27 cellular contexts compared by ENCODE assay signal in genomic region chr17:12358477-12358876, GRCh38.
DNase-seq lines count a peak whose midpoint lies in the region; ATAC-seq, FAIRE-seq and TF ChIP-seq lines count a peak whose summit lies in the region.
"Had no signal": no experiment of that assay in that cellular context is flagged by ENCODE, and none has a peak within 500 bp of the region (broad histone marks: within the 10 kb centered on the region; RNA-seq: fewer than 3 reads in every experiment).

No MANE protein-coding gene starts in this region.

- peaks cover 18% of the 10 kb centered on the region for H3K4me1 ChIP-seq in SJSA1 (replicated peaks)
- no peaks in the 10 kb centered on the region for H3K4me1 ChIP-seq in kidney (ENCODE audit: control insufficient read depth in 1 of 2, insufficient read depth in 1 of 2, low read depth in 1 of 2, low read length in 2 of 2)
- H3K4me1 ChIP-seq in transverse colon, result peaks cover 0 to 22% (median 8%) of the 10 kb centered on the region in 4 donors
- H3K4me1 ChIP-seq: left ventricle myocardium inferior had no signal

- H3K9ac ChIP-seq in kidney (ENCODE audit: low read length in 2 of 2), result no peak overlapping the region

- H3K4me3 Mint-ChIP-seq in osteocyte (ENCODE audit: unreplicated experiment), result no peak overlapping the region
- H3K4me3 Mint-ChIP-seq: activated B cell treated with CpG ODN at 0.5 μM for 24 hours; activated CD8-positive, alpha-beta memory T cell treated with anti-CD3 and anti-CD28 coated beads, Interleukin-2, amount 10 ng/mL, durations not matched to agents 7 days and 5 days; activated T-cell treated with anti-CD3 and anti-CD28 coated beads, Interleukin-2, amount 50 U/mL, for 4 hours; brain; mesothelial cell of epicardium; naive thymus-derived CD8-positive, alpha-beta T cell; T-helper 1 cell treated with Interleukin-12 subunit alpha and Interleukin-12 subunit beta and Interleukin-4 antibody, amounts not matched to agents 30 μg/mL and 1 μg/mL, for 36 hours had no signal

- ATAC-seq in HG02642 (IDR thresholded peaks at IDR 0.05; ENCODE audit: poor library complexity, unreplicated experiment) (no peak), HG02885 (IDR thresholded peaks at IDR 0.05; ENCODE audit: poor library complexity, unreplicated experiment) (no peak)
- ATAC-seq: activated CD8-positive, alpha-beta memory T cell treated with anti-CD3 and anti-CD28 coated beads, Interleukin-2, amount 10 ng/mL, durations not matched to agents 7 days and 5 days; activated T-cell treated with anti-CD3 and anti-CD28 coated beads, Interleukin-2, amount 50 U/mL, for 4 hours; naive thymus-derived CD8-positive, alpha-beta T cell; SK-N-SH treated with all-trans-retinoic acid at 6 μM for 48 hours had no signal

- no peaks in the 10 kb centered on the region for H3K9me3 ChIP-seq in SJSA1 (replicated peaks)
- no peaks in the 10 kb centered on the region for H3K9me3 ChIP-seq in kidney (ENCODE audit: control insufficient read depth in 1 of 2, low read length in 2 of 2)
- no peaks in the 10 kb centered on the region for H3K9me3 ChIP-seq in transverse colon

- intact Hi-C loops in kidney (cut with DNase I) (no loop called here), transverse colon (cut with DNase I; ENCODE audit: low total_unique reads) (no loop called here)

- 63 to 75% methylated on average over 7 to 10 of the region's 10 CpGs for WGBS in transverse colon (ENCODE audit: low coverage in 1 of 2), 2 donors

- TF ChIP-seq EP300 in transverse colon (IDR thresholded peaks at IDR 0.05; ENCODE audit: low read depth), result no peak

- H3K36me3 ChIP-seq in SJSA1 (no peaks in the 10 kb centered on the region), kidney (ENCODE audit: control insufficient read depth in 1 of 2, insufficient read depth in 2 of 2, low read length in 2 of 2) (no peaks in the 10 kb centered on the region), transverse colon (no peaks in the 10 kb centered on the region)
- H3K36me3 ChIP-seq: left ventricle myocardium inferior had no signal

- H3K27me3 ChIP-seq in SJSA1 (replicated peaks) (no peaks in the 10 kb centered on the region), transverse colon (no peaks in the 10 kb centered on the region)

- H3K27ac ChIP-seq in SJSA1, result peak overlapping the region; percentile 49
- no peak overlapping the region for H3K27ac ChIP-seq in kidney (ENCODE audit: low read depth in 2 of 2, low read length in 2 of 2)
- peak overlapping the region; percentile 61 to 81 (median 68) for H3K27ac ChIP-seq in transverse colon
- H3K27ac ChIP-seq: left ventricle myocardium inferior had no signal

- H3K36me3 Mint-ChIP-seq in osteocyte (ENCODE audit: unreplicated experiment), result no peaks in the 10 kb centered on the region
- H3K36me3 Mint-ChIP-seq: activated CD8-positive, alpha-beta memory T cell treated with anti-CD3 and anti-CD28 coated beads, Interleukin-2, amount 10 ng/mL, durations not matched to agents 7 days and 5 days; brain; mesothelial cell of epicardium; naive thymus-derived CD8-positive, alpha-beta T cell had no signal

- H3K9me3 Mint-ChIP-seq in osteocyte (ENCODE audit: unreplicated experiment), result no peaks in the 10 kb centered on the region

- FAIRE-seq in kidney (lab: Jason Lieb, UNC), result no peak
- FAIRE-seq: GM12891, H54 had no signal

- H3K27me3 Mint-ChIP-seq in osteocyte (ENCODE audit: unreplicated experiment), result no peaks in the 10 kb centered on the region
- H3K27me3 Mint-ChIP-seq: activated B cell treated with CpG ODN at 0.5 μM for 24 hours; activated CD8-positive, alpha-beta memory T cell treated with anti-CD3 and anti-CD28 coated beads, Interleukin-2, amount 10 ng/mL, durations not matched to agents 7 days and 5 days had no signal

- H3K4me1 Mint-ChIP-seq in osteocyte (ENCODE audit: unreplicated experiment), result peaks cover 30% of the 10 kb centered on the region
- H3K4me1 Mint-ChIP-seq: activated B cell treated with CpG ODN at 0.5 μM for 24 hours; activated CD8-positive, alpha-beta memory T cell treated with anti-CD3 and anti-CD28 coated beads, Interleukin-2, amount 10 ng/mL, durations not matched to agents 7 days and 5 days; brain; naive thymus-derived CD8-positive, alpha-beta T cell had no signal

- no peak for TF ChIP-seq POLR2A in transverse colon (IDR thresholded peaks at IDR 0.05)

- H3K27ac Mint-ChIP-seq in osteocyte (ENCODE audit: unreplicated experiment), result peak overlapping the region; percentile 24
- H3K27ac Mint-ChIP-seq: activated B cell treated with CpG ODN at 0.5 μM for 24 hours; activated CD8-positive, alpha-beta memory T cell treated with anti-CD3 and anti-CD28 coated beads, Interleukin-2, amount 10 ng/mL, durations not matched to agents 7 days and 5 days; brain; mesothelial cell of epicardium; naive thymus-derived CD8-positive, alpha-beta T cell; T-helper 1 cell treated with Interleukin-12 subunit alpha and Interleukin-12 subunit beta and Interleukin-4 antibody, amounts not matched to agents 30 μg/mL and 1 μg/mL, for 36 hours had no signal

- H3K4me3 ChIP-seq in SJSA1 (no peak overlapping the region), kidney (ENCODE audit: low read length in 2 of 2) (no peak overlapping the region), transverse colon (no peak overlapping the region)
- H3K4me3 ChIP-seq: left ventricle myocardium inferior had no signal

- TF ChIP-seq CTCF in kidney (IDR thresholded peaks at IDR 0.05; ENCODE audit: borderline replicate concordance, extremely low read depth, insufficient read depth), result no peak
- TF ChIP-seq CTCF in osteocyte (IDR thresholded peaks at IDR 0.05), result no peak
- no peak for TF ChIP-seq CTCF in transverse colon (IDR thresholded peaks at IDR 0.05)

- DNase-seq in SJSA1 (ENCODE audit: low read depth in 1 of 2, low spot score in 2 of 2), result peak; percentile 50 to 53
- DNase-seq in kidney, result peak; percentile 70
- DNase-seq in osteocyte (ENCODE audit: extremely low spot score, unreplicated experiment), result no peak
- peak; percentile 14 for DNase-seq in transverse colon
- no peak for DNase-seq in AML-193 (lab: John Stamatoyannopoulos, UW)
- no peak for DNase-seq in NCI-H187 treated with DMSO at 0.1 percent for 48 hours (lab: John Stamatoyannopoulos, UW)
- DNase-seq: activated B cell treated with CpG ODN at 0.5 μM for 24 hours; activated CD4-positive, alpha-beta T cell treated with anti-CD3 and anti-CD28 coated beads, Interleukin-2, amount 50 U/mL, for 4 hours; activated CD8-positive, alpha-beta memory T cell treated with anti-CD3 and anti-CD28 coated beads, Interleukin-2, amount 10 ng/mL, durations not matched to agents 7 days and 5 days; activated T-cell treated with anti-CD3 and anti-CD28 coated beads, Interleukin-2, amount 50 U/mL, for 4 hours; cerebellar nuclear complex; dermis blood vessel endothelial cell; left ventricle myocardium inferior; MM.1S; naive thymus-derived CD8-positive, alpha-beta T cell; NCI-H2081; NCI-H526; NK-92 treated with Interleukin-12 subunit alpha and Interleukin-12 subunit beta, amount 100 ng/mL, for 24 hours; stimulated activated naive CD4-positive, alpha-beta T cell had no signal

- in situ Hi-C loops in transverse colon (cut with MboI; ENCODE audit: low pct_ligation_motif_present in 1 of 4, low pct_unique_long_range_greater_than_20kb in 1 of 4, low sequenced_read_pairs in 3 of 4), result no loop called here

Comparison
In these comparisons a context has a peak if more than half of its experiments do, and no peak if none do; other contexts are left out.
1. DNase-seq: peak in SJSA1 (2 of 2), kidney (single experiment) and transverse colon (single experiment); none in osteocyte (single experiment), AML-193 (0 of 2) and NCI-H187 treated with DMSO at 0.1 percent for 48 hours (single experiment).
2. H3K27ac ChIP-seq: peak in SJSA1 (single experiment) and transverse colon (4 of 4); none in kidney (0 of 2).